8 cellular contexts compared by ENCODE assay signal in genomic region chr10:49512121-49512809, GRCh38. TPM values are rescaled to one million over a fixed set of nuclear protein-coding genes. Genes with fewer than 3 reads are reported as not detected.
DNase-seq lines count a peak whose midpoint lies in the region; ATAC-seq, FAIRE-seq and TF ChIP-seq lines count a peak whose summit lies in the region.

No MANE protein-coding gene starts in this region.

- H3K9me3 Mint-ChIP-seq in Calu3 (ENCODE audit: low read depth, unreplicated experiment) = no peaks in the 10 kb centered on the region
- H3K9me3 Mint-ChIP-seq in natural killer cell treated with Interleukin-12 subunit alpha and Interleukin-12 subunit beta and Interleukin-15 and Interleukin-18, amount 100 ng/mL, for 72 hours = no peaks in the 10 kb centered on the region

- H3K79me1 ChIP-seq in H1 (ENCODE audit: low read depth, low read length) = no peaks in the 10 kb centered on the region

- peaks cover 8% of the 10 kb centered on the region for H3K4me1 Mint-ChIP-seq in Calu3 (ENCODE audit: low read depth, unreplicated experiment)
- H3K4me1 Mint-ChIP-seq in natural killer cell treated with Interleukin-12 subunit alpha and Interleukin-12 subunit beta and Interleukin-15 and Interleukin-18, amount 100 ng/mL, for 72 hours (ENCODE audit: low read depth in 2 of 2) = peaks cover 18 to 21% of the 10 kb centered on the region in 2 donors

- no peak overlapping the region for H2BK5ac ChIP-seq in H1 (ENCODE audit: low read depth, low read length)

- TF ChIP-seq RAD21 in H1 (IDR thresholded peaks at IDR 0.05 in 1 of 2, conservative IDR thresholded peaks at IDR 0.05 in 1 of 2; ENCODE audit: low read depth in 2 of 2, low read length in 2 of 2) = peak; percentile 78 to 81

- H3K27ac Mint-ChIP-seq in Calu3 (ENCODE audit: unreplicated experiment) = no peak overlapping the region
- H3K27ac Mint-ChIP-seq in natural killer cell treated with Interleukin-12 subunit alpha and Interleukin-12 subunit beta and Interleukin-15 and Interleukin-18, amount 100 ng/mL, for 72 hours = no peak overlapping the region

- no peak overlapping the region for H2BK20ac ChIP-seq in H1 (ENCODE audit: low read length)

- ATAC-seq in natural killer cell treated with Interleukin-12 subunit alpha and Interleukin-12 subunit beta and Interleukin-15 and Interleukin-18, amount 100 ng/mL, for 72 hours = peak; percentile 53 to 68
- ATAC-seq in GM19463 (IDR thresholded peaks at IDR 0.05; ENCODE audit: unreplicated experiment) (no peak), HG03025 (IDR thresholded peaks at IDR 0.05; ENCODE audit: low FRiP score, unreplicated experiment) (no peak)

- no peak overlapping the region for H4K8ac ChIP-seq in H1 (ENCODE audit: extremely low read depth, insufficient read depth, low read length)

- no peaks in the 10 kb centered on the region for H3K23me2 ChIP-seq in H1 (ENCODE audit: low read depth, low read length)

- H3K9ac ChIP-seq in OCI-LY3 (ENCODE audit: low read length) = no peak overlapping the region
- no peak overlapping the region for H3K9ac ChIP-seq in H1 (replicated peaks in 1 of 4; ENCODE audit: extremely low read depth in 1 of 4, low read depth in 3 of 4, low read length in 3 of 4)

- H3K36me3 Mint-ChIP-seq in Calu3 (ENCODE audit: insufficient read depth, unreplicated experiment) = no peaks in the 10 kb centered on the region
- H3K36me3 Mint-ChIP-seq in natural killer cell treated with Interleukin-12 subunit alpha and Interleukin-12 subunit beta and Interleukin-15 and Interleukin-18, amount 100 ng/mL, for 72 hours = no peaks in the 10 kb centered on the region

- H4K20me1 ChIP-seq in OCI-LY3 (ENCODE audit: insufficient read depth, low read length) (peaks cover 4% of the 10 kb centered on the region), H1 (replicated peaks in 1 of 2; ENCODE audit: control insufficient read depth in 1 of 2, insufficient read depth in 2 of 2, low read length in 2 of 2) (peaks cover 0 to 1% of the 10 kb centered on the region in 2 experiments)

- CTCF ChIA-PET in Calu3 (lab: Charles Lee) = interaction anchor here (0.6 to 3.3 kb wide), 4 partner anchors 10 to 659 kb away, joined by 3 to 47 read pairs (median 4); no protein-coding TSS in a partner anchor
- CTCF ChIA-PET in H1 (lab: Charles Lee; ENCODE audit: partially characterized antibody) = interaction anchor here (0.6 to 12.5 kb wide), 43 partner anchors 9 to 918 kb away, joined by 3 to 261 read pairs (median 4); no protein-coding TSS in a partner anchor

- no peak overlapping the region for H3K14ac ChIP-seq in H1 (ENCODE audit: insufficient read length)

- H4K5ac ChIP-seq in H1 (ENCODE audit: insufficient read length, low read depth, low read length) = no peak overlapping the region

- no peak for TF ChIP-seq POLR2A in H1 (IDR thresholded peaks at IDR 0.05; ENCODE audit: control extremely low read depth in 1 of 2, low read depth in 2 of 2, low read length in 2 of 2)

- H2BK120ac ChIP-seq in H1 (replicated peaks; ENCODE audit: low read depth, low read length) = no peak overlapping the region

- no peak for TF ChIP-seq EP300 in H1 (IDR thresholded peaks at IDR 0.05; ENCODE audit: borderline replicate concordance in 1 of 2, low read depth in 2 of 2, low read length in 2 of 2)

- FAIRE-seq in H1 (lab: Jason Lieb, UNC) = no peak

- no peak overlapping the region for H3K4ac ChIP-seq in H1 (replicated peaks; ENCODE audit: insufficient read length, low read depth, low read length)

- no peak overlapping the region for H3K23ac ChIP-seq in H1 (ENCODE audit: insufficient read length)

- H3K79me2 ChIP-seq in OCI-LY3 (ENCODE audit: low read length) (0 out of 2 replicates have a peak, but pooled peaks cover 4% of the 10 kb centered on the region), H1 (ENCODE audit: control insufficient read depth in 1 of 2, insufficient read depth in 2 of 2, low read length in 2 of 2) (no peaks in the 10 kb centered on the region)

- intact Hi-C loops in Calu3 (cut with micrococcal nuclease; ENCODE audit: unreplicated experiment) = loop anchor here (1.0 to 5.0 kb wide), 2 partner anchors 105 to 530 kb away; no protein-coding TSS in a partner anchor

- H3K4me1 ChIP-seq in OCI-LY3 (ENCODE audit: low read length) (peaks cover 28% of the 10 kb centered on the region), H1 (replicated peaks in 1 of 4; ENCODE audit: control insufficient read depth in 3 of 4, insufficient read depth in 4 of 4, low read length in 3 of 4) (no peaks in the 10 kb centered on the region)

- H3K4me2 ChIP-seq in OCI-LY3 (ENCODE audit: low read length) (no peak overlapping the region), H1 (ENCODE audit: insufficient read depth in 1 of 2, low read depth in 2 of 2, low read length in 2 of 2) (no peak overlapping the region)

- no peak overlapping the region for H3K56ac ChIP-seq in H1 (replicated peaks; ENCODE audit: insufficient read length, low read depth, low read length)

- H3K18ac ChIP-seq in H1 (ENCODE audit: extremely low read depth, low read length) = no peak overlapping the region

- BruUV-seq in Calu3 (replicated peaks; lab: Mats Ljungman, UMichigan) = no TSS peak

- peak; percentile 10 for DNase-seq in Calu3
- DNase-seq in H4 (ENCODE audit: low spot score) = peak; percentile 33
- DNase-seq in H1 (ENCODE audit: low read depth in 1 of 2, low spot score in 2 of 2) = no peak
- no peak for DNase-seq in natural killer cell treated with Interleukin-12 subunit alpha and Interleukin-12 subunit beta and Interleukin-15 and Interleukin-18, amount 100 ng/mL, for 72 hours (ENCODE audit: low spot score)
- no peak for DNase-seq in NCI-H2029 treated with DMSO at 0.1 percent for 48 hours (lab: John Stamatoyannopoulos, UW)

- H3K36me3 ChIP-seq in OCI-LY3 (replicated peaks; ENCODE audit: low read depth, low read length) (peaks cover 28% of the 10 kb centered on the region), H1 (ENCODE audit: control insufficient read depth in 2 of 4, insufficient read depth in 4 of 4, low read length in 3 of 4) (no peaks in the 10 kb centered on the region; a peak in 1 of 8 replicates)

- no peaks in the 10 kb centered on the region for H3K27me3 Mint-ChIP-seq in Calu3 (ENCODE audit: unreplicated experiment)
- no peaks in the 10 kb centered on the region for H3K27me3 Mint-ChIP-seq in natural killer cell treated with Interleukin-12 subunit alpha and Interleukin-12 subunit beta and Interleukin-15 and Interleukin-18, amount 100 ng/mL, for 72 hours

- no peak overlapping the region for H4K91ac ChIP-seq in H1 (replicated peaks; ENCODE audit: insufficient read length, low read length)

- H3K4me3 Mint-ChIP-seq in Calu3 (ENCODE audit: low read depth, unreplicated experiment) = no peak overlapping the region
- H3K4me3 Mint-ChIP-seq in natural killer cell treated with Interleukin-12 subunit alpha and Interleukin-12 subunit beta and Interleukin-15 and Interleukin-18, amount 100 ng/mL, for 72 hours = no peak overlapping the region

- POLR2A ChIA-PET in H1 (lab: Charles Lee; ENCODE audit: partially characterized antibody) = no interaction called here

- peak; percentile 40 for TF ChIP-seq CTCF in Calu3 (IDR thresholded peaks at IDR 0.05; ENCODE audit: unreplicated experiment)
- peak; percentile 59 for TF ChIP-seq CTCF in OCI-LY3 (IDR thresholded peaks at IDR 0.05; ENCODE audit: low read depth, low read length)
- TF ChIP-seq CTCF in H1 (IDR thresholded peaks at IDR 0.05; ENCODE audit: control extremely low read depth in 1 of 3, insufficient read depth in 1 of 3, low read depth in 1 of 3, low read length in 3 of 3) = peak in 2 of 3 experiments; percentile 50 to 52; a peak in 3 of 4 replicates

- H2BK15ac ChIP-seq in H1 (ENCODE audit: low read length) = no peak overlapping the region

- H3K27ac ChIP-seq in OCI-LY3 (ENCODE audit: low read length) = no peak overlapping the region
- H3K27ac ChIP-seq in H1 (ENCODE audit: low read depth, low read length) = no peak overlapping the region

- 73% methylated on average over 4 of the region's 4 CpGs; no CpG with 5 or more reads in 1 of the 2 experiments for WGBS in H1 (ENCODE audit: extremely low coverage in 1 of 2, insufficient coverage in 1 of 2, insufficient read length in 1 of 2, insufficient replicate concordance in 2 of 2, low coverage in 1 of 2, low lambda C conversion rate in 2 of 2, missing lambda C conversion rate in 1 of 2), 2 experiments

- H2BK12ac ChIP-seq in H1 (ENCODE audit: low read depth, low read length) = no peak overlapping the region

- H2AFZ ChIP-seq in OCI-LY3 (ENCODE audit: low read depth, low read length) = no peak overlapping the region
- H2AFZ ChIP-seq in H1 (ENCODE audit: low read length) = no peak overlapping the region

- H3K27me3 ChIP-seq in OCI-LY3 (ENCODE audit: low read depth, low read length) (no peaks in the 10 kb centered on the region), H1 (replicated peaks in 1 of 4; ENCODE audit: control insufficient read depth in 3 of 4, extremely low read depth in 1 of 4, insufficient read depth in 3 of 4, low read length in 3 of 4) (no peaks in the 10 kb centered on the region)

- H3K4me3 ChIP-seq in OCI-LY3 (ENCODE audit: low read length) = no peak overlapping the region
- no peak overlapping the region for H3K4me3 ChIP-seq in H1 (ENCODE audit: extremely low read depth in 1 of 4, insufficient read depth in 2 of 4, low read depth in 3 of 4, low read length in 4 of 4)

- no peak overlapping the region for H2AK5ac ChIP-seq in H1 (ENCODE audit: low read depth, low read length)

- H3K9me3 ChIP-seq in OCI-LY3 (ENCODE audit: insufficient read depth, low read length) = no peaks in the 10 kb centered on the region
- no peaks in the 10 kb centered on the region for H3K9me3 ChIP-seq in H1 (ENCODE audit: insufficient read depth in 2 of 2, low read depth in 1 of 2, low read length in 1 of 2)

TF ChIP-seq in H1, 55 proteins besides CTCF, POLR2A, EP300 and RAD21:
- TF ChIP-seq SUZ12 (IDR thresholded peaks at IDR 0.05; ENCODE audit: low read length) = no peak
- no peak for TF ChIP-seq NANOG (IDR thresholded peaks at IDR 0.05; ENCODE audit: insufficient read depth, low read depth, low read length, poor library complexity, severe bottlenecking)
- TF ChIP-seq TBP (IDR thresholded peaks at IDR 0.05; ENCODE audit: low read depth, low read length) = no peak

RNA-seq across cellular contexts. Expression of gene ERCC6, which starts 26.7 kb away (rescaled TPM):
- 25.7 and 32.0 TPM in 2 replicates for total RNA-seq in Calu3 (2022)
- 4.5 and 5.7 TPM in 2 replicates for total RNA-seq in H4 (2014; rRNA removed; shearing (Covaris generic))
- total RNA-seq in H1 (2021; fragmentation: NEBNext Ultra II Directional; extraction: Animal tissue kit (Norgen Biotek cat#: 25700)) = 11.9 and 15.8 TPM in 2 replicates
- 3.9 and 4.1 TPM in 2 replicates for polyA plus RNA-seq in H1 (2011; rRNA removed)
- 4.2 TPM for polyA plus RNA-seq in H1 (2011; cell fraction: cytosol; rRNA removed)
- polyA plus RNA-seq in H1 (2011; cell fraction: nucleus; rRNA removed) = 11.3 TPM
- polyA plus RNA-seq in H1 (2012, experiment 1 of 2) = 3.6 to 5.8 TPM (median 4.4 TPM) in 4 replicates
- polyA plus RNA-seq in H1 (2012, experiment 2 of 2) = 0.16 TPM
- polyA plus RNA-seq in H1 (2013, experiment 1 of 2) = 3.1 TPM
- polyA plus RNA-seq in H1 (2013, experiment 2 of 2) = 2.6 TPM
- polyA minus RNA-seq in H1 (2011; rRNA and poly(A)+ RNA removed) = 40.8 and 41.5 TPM in 2 replicates
- 6.8 TPM for polyA minus RNA-seq in H1 (2011; cell fraction: cytosol; rRNA and poly(A)+ RNA removed)
- 24.9 TPM for polyA minus RNA-seq in H1 (2011; cell fraction: nucleus; rRNA and poly(A)+ RNA removed)
- total RNA-seq in natural killer cell treated with Interleukin-12 subunit alpha and Interleukin-12 subunit beta and Interleukin-15 and Interleukin-18, amount 100 ng/mL, for 72 hours = 10 to 100 TPM; 22.5 to 27.8 TPM

Comparison
In these comparisons a context has a peak if more than half of its experiments do, and no peak if none do; other contexts are left out.
1. DNase-seq: peak in Calu3 (single experiment) and H4 (single experiment); none in H1 (0 of 2), natural killer cell treated with Interleukin-12 subunit alpha and Interleukin-12 subunit beta and Interleukin-15 and Interleukin-18, amount 100 ng/mL, for 72 hours (single experiment) and NCI-H2029 treated with DMSO at 0.1 percent for 48 hours (single experiment).
2. ATAC-seq: peak in natural killer cell treated with Interleukin-12 subunit alpha and Interleukin-12 subunit beta and Interleukin-15 and Interleukin-18, amount 100 ng/mL, for 72 hours (2 of 2); none in GM19463 (single experiment) and HG03025 (single experiment).
3. Peak in every context shown above with its lines, with median percentiles within 50 percentile points of each other: CTCF ChIP-seq.